9 cellular contexts compared by ENCODE assay signal in genomic region chr5:88836195-88836838, GRCh38. TPM values are rescaled to one million over a fixed set of nuclear protein-coding genes. Genes with fewer than 3 reads are reported as not detected.
DNase-seq lines count a peak whose midpoint lies in the region; ATAC-seq and TF ChIP-seq lines count a peak whose summit lies in the region.
"Had no signal": no experiment of that assay in that cellular context is flagged by ENCODE, and none has a peak within 500 bp of the region (broad histone marks: within the 10 kb centered on the region; RNA-seq: fewer than 3 reads in every experiment).

No MANE protein-coding gene starts in this region.

- H3K27me3 Mint-ChIP-seq in activated naive CD8-positive, alpha-beta T cell treated with anti-CD3 and anti-CD28 coated beads for 36 hours = peaks cover 11% of the 10 kb centered on the region
- H3K27me3 Mint-ChIP-seq in activated CD8-positive, alpha-beta T cell treated with anti-CD3 and anti-CD28 coated beads, Interleukin-2, amount 10 ng/mL, durations not matched to agents 7 days and 5 days (ENCODE audit: low read depth) = peaks cover 3% of the 10 kb centered on the region

- H3K27ac ChIP-seq in left ventricle myocardium inferior (replicated peaks) (peak overlapping the region; percentile 89), rectal smooth muscle tissue (ENCODE audit: low read depth, low read length) (peak overlapping the region; percentile 65)

- H3K4me3 ChIP-seq in GM06990 (replicated peaks; ENCODE audit: low read depth, low read length) (peak overlapping the region; percentile 37), left ventricle myocardium inferior (peak overlapping the region; percentile 51), rectal smooth muscle tissue (ENCODE audit: low read length) (peak overlapping the region; percentile 41)

- CTCF ChIA-PET in activated CD8-positive, alpha-beta T cell treated with anti-CD3 and anti-CD28 coated beads, Interleukin-2, amount 10 ng/mL, durations not matched to agents 7 days and 5 days (lab: Charles Lee) = no interaction called here

- POLR2A ChIA-PET in activated CD8-positive, alpha-beta T cell treated with anti-CD3 and anti-CD28 coated beads, Interleukin-2, amount 10 ng/mL, durations not matched to agents 7 days and 5 days (lab: Charles Lee) = interaction anchor here (0.6 kb wide), 1 partner anchor 241 kb away, joined by 3 read pairs; no protein-coding TSS in a partner anchor

- H3K27ac Mint-ChIP-seq in activated naive CD8-positive, alpha-beta T cell treated with anti-CD3 and anti-CD28 coated beads for 36 hours = peak overlapping the region; percentile 48
- no peak overlapping the region for H3K27ac Mint-ChIP-seq in activated CD8-positive, alpha-beta T cell treated with anti-CD3 and anti-CD28 coated beads, Interleukin-2, amount 10 ng/mL, durations not matched to agents 7 days and 5 days

- ATAC-seq in activated CD8-positive, alpha-beta T cell treated with anti-CD3 and anti-CD28 coated beads, Interleukin-2, amount 10 ng/mL, durations not matched to agents 7 days and 5 days = no peak

- H3K9ac ChIP-seq in rectal smooth muscle tissue (ENCODE audit: low read length) = no peak overlapping the region

- no peaks in the 10 kb centered on the region for H3K9me3 Mint-ChIP-seq in activated naive CD8-positive, alpha-beta T cell treated with anti-CD3 and anti-CD28 coated beads for 36 hours
- H3K9me3 Mint-ChIP-seq in activated CD8-positive, alpha-beta T cell treated with anti-CD3 and anti-CD28 coated beads, Interleukin-2, amount 10 ng/mL, durations not matched to agents 7 days and 5 days (ENCODE audit: insufficient read depth) = no peaks in the 10 kb centered on the region

- TF ChIP-seq CTCF in GM06990 (IDR thresholded peaks at IDR 0.05; ENCODE audit: insufficient read depth, low read length, poor library complexity, severe bottlenecking) (no peak), left ventricle myocardium inferior (IDR thresholded peaks at IDR 0.05; ENCODE audit: borderline replicate concordance) (no peak)

- intact Hi-C loops in left ventricle myocardium inferior (cut with micrococcal nuclease) = no loop called here

- no peak overlapping the region for H3K4me3 Mint-ChIP-seq in activated naive CD8-positive, alpha-beta T cell treated with anti-CD3 and anti-CD28 coated beads for 36 hours
- H3K4me3 Mint-ChIP-seq in activated CD8-positive, alpha-beta T cell treated with anti-CD3 and anti-CD28 coated beads, Interleukin-2, amount 10 ng/mL, durations not matched to agents 7 days and 5 days = no peak overlapping the region

- peaks cover 3% of the 10 kb centered on the region for H3K36me3 Mint-ChIP-seq in activated naive CD8-positive, alpha-beta T cell treated with anti-CD3 and anti-CD28 coated beads for 36 hours
- H3K36me3 Mint-ChIP-seq in activated CD8-positive, alpha-beta T cell treated with anti-CD3 and anti-CD28 coated beads, Interleukin-2, amount 10 ng/mL, durations not matched to agents 7 days and 5 days (ENCODE audit: low read depth) = no peaks in the 10 kb centered on the region

- DNase-seq in GM06990 (ENCODE audit: extremely low read depth, insufficient read length) (no peak), left ventricle myocardium inferior (peak; percentile 32), putamen (ENCODE audit: low spot score) (no peak), NCI-H1436 (lab: John Stamatoyannopoulos, UW) (no peak)
- no peak for DNase-seq in activated naive CD8-positive, alpha-beta T cell treated with anti-CD3 and anti-CD28 coated beads for 36 hours
- DNase-seq in activated CD8-positive, alpha-beta memory T cell treated with anti-CD3 and anti-CD28 coated beads, Interleukin-2, amount 50 U/mL, for 4 hours = no peak
- no peak for DNase-seq in activated CD8-positive, alpha-beta T cell treated with anti-CD3 and anti-CD28 coated beads, Interleukin-2, amount 10 ng/mL, durations not matched to agents 7 days and 5 days
- DNase-seq: activated naive CD4-positive, alpha-beta T cell treated with Interleukin-2 at 50 U/mL for 16 hours had no signal

- H3K27me3 ChIP-seq in GM06990 (replicated peaks; ENCODE audit: control insufficient read depth, insufficient read depth, low read length) (no peaks in the 10 kb centered on the region), left ventricle myocardium inferior (ENCODE audit: low read depth) (no peaks in the 10 kb centered on the region), rectal smooth muscle tissue (ENCODE audit: control insufficient read depth, insufficient read depth, low read length) (no peaks in the 10 kb centered on the region)

- H3K4me1 Mint-ChIP-seq in activated naive CD8-positive, alpha-beta T cell treated with anti-CD3 and anti-CD28 coated beads for 36 hours = peaks cover 31% of the 10 kb centered on the region
- H3K4me1 Mint-ChIP-seq in activated CD8-positive, alpha-beta T cell treated with anti-CD3 and anti-CD28 coated beads, Interleukin-2, amount 10 ng/mL, durations not matched to agents 7 days and 5 days (ENCODE audit: low read depth) = peaks cover 3% of the 10 kb centered on the region

- H3K4me1 ChIP-seq in left ventricle myocardium inferior (peaks cover 98% of the 10 kb centered on the region), rectal smooth muscle tissue (ENCODE audit: control insufficient read depth, insufficient read depth, low read length) (peaks cover 11% of the 10 kb centered on the region)

- no peaks in the 10 kb centered on the region for H3K9me3 ChIP-seq in left ventricle myocardium inferior (replicated peaks)

- no peaks in the 10 kb centered on the region for H3K36me3 ChIP-seq in GM06990 (ENCODE audit: control insufficient read depth, insufficient read depth, low read length)
- H3K36me3 ChIP-seq in left ventricle myocardium inferior = no peaks in the 10 kb centered on the region
- no peaks in the 10 kb centered on the region for H3K36me3 ChIP-seq in rectal smooth muscle tissue (ENCODE audit: control insufficient read depth, insufficient read depth, low read length)

RNA-seq across cellular contexts. Expression of gene MEF2C, which starts 46.7 kb away (rescaled TPM):
- 1 to 10 TPM; 1.5 to 2.1 TPM for total RNA-seq in activated naive CD8-positive, alpha-beta T cell treated with anti-CD3 and anti-CD28 coated beads for 36 hours
- total RNA-seq in left ventricle myocardium inferior = 54.2 TPM
- total RNA-seq in activated CD8-positive, alpha-beta T cell treated with anti-CD3 and anti-CD28 coated beads, Interleukin-2, amount 10 ng/mL, durations not matched to agents 7 days and 5 days = under 1 TPM; 0.13 to 0.53 TPM

Comparison
In these comparisons a context has a peak if more than half of its experiments do, and no peak if none do; other contexts are left out.
1. RNA of gene MEF2C, which starts 46.7 kb away (total RNA-seq): 54.2 TPM in left ventricle myocardium inferior (single experiment); 1.5 to 2.1 TPM in activated naive CD8-positive, alpha-beta T cell treated with anti-CD3 and anti-CD28 coated beads for 36 hours and 0.13 to 0.53 TPM in activated CD8-positive, alpha-beta T cell treated with anti-CD3 and anti-CD28 coated beads, Interleukin-2, amount 10 ng/mL, durations not matched to agents 7 days and 5 days; every median in the first group is over 10 times any median in the second.
2. Peak in every context shown above with its lines, with median percentiles within 50 percentile points of each other: H3K4me3 ChIP-seq.